1 cellular context compared by ENCODE assay signal in the genomic region with DNA sequence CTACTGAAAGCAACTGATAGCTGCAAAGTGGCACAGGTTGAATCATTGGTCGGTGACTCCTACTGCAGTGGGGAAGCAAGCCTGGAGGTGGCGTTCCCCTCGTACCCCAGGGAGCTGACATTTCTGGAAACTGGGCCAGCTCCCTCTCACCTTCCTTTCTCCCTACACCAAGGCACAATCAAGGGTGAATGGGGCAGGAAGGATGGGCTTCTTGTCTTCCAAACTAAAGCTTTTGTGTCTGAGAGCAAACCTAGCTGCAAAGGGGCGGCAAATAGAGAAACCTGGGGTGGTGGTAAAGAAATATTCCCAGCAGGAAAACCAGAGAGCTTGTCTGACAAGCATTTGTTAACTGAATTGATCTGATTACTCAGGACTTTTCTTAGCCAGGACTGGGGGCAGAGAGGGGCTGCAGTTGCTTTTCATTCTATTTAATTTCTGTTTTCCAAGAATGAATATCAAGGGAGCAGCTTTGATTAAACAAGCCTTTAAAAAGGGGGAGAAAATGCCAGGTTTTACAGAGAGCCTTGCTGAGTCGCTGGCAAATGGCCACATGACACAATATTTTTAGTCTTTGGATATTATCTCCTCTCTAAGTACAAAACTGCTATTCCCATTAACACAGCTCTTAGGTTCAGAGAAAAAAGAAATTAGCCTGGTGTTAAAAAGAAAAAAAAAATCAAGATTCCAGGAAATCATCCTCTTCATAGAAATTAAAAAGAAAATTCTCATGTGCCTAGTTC.
TF ChIP-seq lines count a peak whose summit lies in the region.

No MANE protein-coding gene starts in this region.

TF ChIP-seq in K562, 482 proteins besides CTCF, POLR2A, EP300 and RAD21 (continued from another document):
- TF ChIP-seq, protein P1, sequence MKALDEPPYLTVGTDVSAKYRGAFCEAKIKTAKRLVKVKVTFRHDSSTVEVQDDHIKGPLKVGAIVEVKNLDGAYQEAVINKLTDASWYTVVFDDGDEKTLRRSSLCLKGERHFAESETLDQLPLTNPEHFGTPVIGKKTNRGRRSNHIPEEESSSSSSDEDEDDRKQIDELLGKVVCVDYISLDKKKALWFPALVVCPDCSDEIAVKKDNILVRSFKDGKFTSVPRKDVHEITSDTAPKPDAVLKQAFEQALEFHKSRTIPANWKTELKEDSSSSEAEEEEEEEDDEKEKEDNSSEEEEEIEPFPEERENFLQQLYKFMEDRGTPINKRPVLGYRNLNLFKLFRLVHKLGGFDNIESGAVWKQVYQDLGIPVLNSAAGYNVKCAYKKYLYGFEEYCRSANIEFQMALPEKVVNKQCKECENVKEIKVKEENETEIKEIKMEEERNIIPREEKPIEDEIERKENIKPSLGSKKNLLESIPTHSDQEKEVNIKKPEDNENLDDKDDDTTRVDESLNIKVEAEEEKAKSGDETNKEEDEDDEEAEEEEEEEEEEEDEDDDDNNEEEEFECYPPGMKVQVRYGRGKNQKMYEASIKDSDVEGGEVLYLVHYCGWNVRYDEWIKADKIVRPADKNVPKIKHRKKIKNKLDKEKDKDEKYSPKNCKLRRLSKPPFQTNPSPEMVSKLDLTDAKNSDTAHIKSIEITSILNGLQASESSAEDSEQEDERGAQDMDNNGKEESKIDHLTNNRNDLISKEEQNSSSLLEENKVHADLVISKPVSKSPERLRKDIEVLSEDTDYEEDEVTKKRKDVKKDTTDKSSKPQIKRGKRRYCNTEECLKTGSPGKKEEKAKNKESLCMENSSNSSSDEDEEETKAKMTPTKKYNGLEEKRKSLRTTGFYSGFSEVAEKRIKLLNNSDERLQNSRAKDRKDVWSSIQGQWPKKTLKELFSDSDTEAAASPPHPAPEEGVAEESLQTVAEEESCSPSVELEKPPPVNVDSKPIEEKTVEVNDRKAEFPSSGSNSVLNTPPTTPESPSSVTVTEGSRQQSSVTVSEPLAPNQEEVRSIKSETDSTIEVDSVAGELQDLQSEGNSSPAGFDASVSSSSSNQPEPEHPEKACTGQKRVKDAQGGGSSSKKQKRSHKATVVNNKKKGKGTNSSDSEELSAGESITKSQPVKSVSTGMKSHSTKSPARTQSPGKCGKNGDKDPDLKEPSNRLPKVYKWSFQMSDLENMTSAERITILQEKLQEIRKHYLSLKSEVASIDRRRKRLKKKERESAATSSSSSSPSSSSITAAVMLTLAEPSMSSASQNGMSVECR (CRISPR knock-in tag; IDR thresholded peaks at IDR 0.05) = no peak
- TF ChIP-seq FOSL1 (tag; conservative IDR thresholded peaks at IDR 0.05) (0 out of 2 replicates have a peak, but pooled peaks have one; percentile 23), NFE2 (IDR thresholded peaks at IDR 0.05; ENCODE audit: low read depth) (no peak)
